9 cellular contexts compared by ENCODE assay signal in the genomic region with DNA sequence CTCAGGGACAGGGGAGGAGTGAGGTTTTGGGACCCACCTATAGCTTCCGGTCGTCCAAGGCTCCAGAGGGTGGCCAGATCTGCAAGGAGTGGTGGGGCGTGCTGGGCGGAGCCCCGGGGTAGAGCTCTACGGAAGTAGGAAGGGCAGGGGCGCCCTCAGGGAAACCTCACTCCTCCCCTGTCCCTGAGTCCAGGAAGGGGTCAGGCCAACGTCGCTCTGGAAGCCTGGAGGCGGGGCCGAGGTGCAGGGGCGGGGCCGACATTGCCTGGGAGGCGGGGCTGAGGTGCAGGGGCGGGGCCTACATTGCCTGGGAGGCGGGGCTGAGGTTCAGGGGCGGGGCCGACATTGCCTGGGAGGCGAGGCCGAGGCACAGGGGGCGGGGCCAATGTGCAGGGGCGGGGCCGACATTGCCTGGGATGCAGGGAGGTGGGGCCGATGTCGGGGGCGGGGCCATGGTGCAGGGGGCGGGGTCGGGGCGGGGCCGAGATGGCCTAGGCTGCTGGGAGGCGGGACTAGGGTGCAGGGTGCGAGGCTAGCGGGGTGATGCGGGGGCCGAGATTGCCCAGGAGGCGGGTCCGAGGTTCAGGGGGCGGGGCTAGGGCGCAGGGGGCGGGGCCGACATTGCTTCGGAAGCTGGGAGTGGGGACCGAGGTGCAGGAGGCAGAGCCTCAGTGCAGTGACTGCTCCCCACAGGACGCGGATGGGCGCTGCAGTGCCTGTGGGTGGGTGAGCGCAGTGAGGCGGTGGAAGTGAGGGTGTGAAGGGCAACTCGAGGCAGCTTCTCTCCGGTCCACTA. TPM values are rescaled to one million over a fixed set of nuclear protein-coding genes. Genes with fewer than 3 reads are reported as not detected.
DNase-seq lines count a peak whose midpoint lies in the region; TF ChIP-seq lines count a peak whose summit lies in the region.
"Had no signal": no experiment of that assay in that cellular context is flagged by ENCODE, and none has a peak within 500 bp of the region (broad histone marks: within the 10 kb centered on the region; RNA-seq: fewer than 3 reads in every experiment).

No MANE protein-coding gene starts in this region.

- peaks cover 20% of the 10 kb centered on the region for H3K9me3 Mint-ChIP-seq in nephron progenitor cell

- peak overlapping the region in 1 of 3 donors; percentile 20 for H3K27ac ChIP-seq in thyroid gland
- H3K27ac ChIP-seq: KMS-11 had no signal

- H3K36me3 Mint-ChIP-seq in nephron progenitor cell (ENCODE audit: low read depth) = no peaks in the 10 kb centered on the region

- H3K4me3 Mint-ChIP-seq in nephron progenitor cell = peak overlapping the region; percentile 57

- no peaks in the 10 kb centered on the region for H3K36me3 ChIP-seq in thyroid gland

- TF ChIP-seq CTCF in epithelial cell of esophagus (IDR thresholded peaks at IDR 0.05; ENCODE audit: insufficient read depth, low read depth, low read length, missing control alignments) (no peak), nephron progenitor cell (IDR thresholded peaks at IDR 0.05) (no peak), thyroid gland (IDR thresholded peaks at IDR 0.05) (peak in 2 of 6 experiments; percentile 4 to 14)

- H3K4me3 ChIP-seq in epithelial cell of esophagus (ENCODE audit: low read length) (no peak overlapping the region), thyroid gland (replicated peaks in 1 of 3) (no peak overlapping the region)

- TF ChIP-seq POLR2A in thyroid gland (IDR thresholded peaks at IDR 0.05) = peak in 1 of 2 donors; percentile 65

- 9 to 10% methylated on average over 20 to 24 of the region's 50 CpGs for WGBS in thyroid gland, 2 donors

- peaks cover 34% of the 10 kb centered on the region for H3K27me3 Mint-ChIP-seq in nephron progenitor cell (ENCODE audit: low read depth, poor library complexity)

- intact Hi-C loops in thyroid gland (cut with DNase I) = no loop called here

- DNase-seq in GM03348 (ENCODE audit: low spot score) (peak; percentile 71), NCI-H69 (lab: John Stamatoyannopoulos, UW) (peak; percentile 80), epithelial cell of esophagus (ENCODE audit: low read depth) (peak; percentile 57), nephron progenitor cell (peak; percentile 95), thyroid gland (peak; percentile 66), occipital lobe (lab: John Stamatoyannopoulos, UW) (no peak), NCI-H2029 (lab: John Stamatoyannopoulos, UW) (no peak)
- peak in 2 of 3 experiments; percentile 25 to 68 for DNase-seq in activated CD8-positive, alpha-beta memory T cell treated with anti-CD3 and anti-CD28 coated beads for 48 hours (ENCODE audit: low read depth in 2 of 3, low spot score in 2 of 3)

- H3K4me1 ChIP-seq in thyroid gland = peaks cover 4 to 30% of the 10 kb centered on the region in 2 donors

- H3K27me3 ChIP-seq in thyroid gland = no peaks in the 10 kb centered on the region

- H3K27ac Mint-ChIP-seq in nephron progenitor cell = no peak overlapping the region

- H3K9me3 ChIP-seq in thyroid gland = no peaks in the 10 kb centered on the region

- peaks cover 7% of the 10 kb centered on the region for H3K4me1 Mint-ChIP-seq in nephron progenitor cell

RNA-seq across cellular contexts. Expression of a gene that starts 4.9 kb away (rescaled TPM):
- total RNA-seq in thyroid gland = 10 to 100 TPM; 18.9 to 45.5 (median 27.7) TPM
- 95.9 TPM for total RNA-seq in occipital lobe

RNA-seq across cellular contexts. Expression of a gene that starts 8.6 kb away (rescaled TPM):
- not detected for total RNA-seq in thyroid gland
- total RNA-seq in occipital lobe = not detected

RNA-seq across cellular contexts. Expression of a gene that starts 27.7 kb away (rescaled TPM):
- total RNA-seq in thyroid gland = 10 to 100 TPM; 16.2 to 73.4 (median 62.9) TPM
- 3.3 TPM for total RNA-seq in occipital lobe

RNA-seq across cellular contexts. Expression of a gene that starts 40.8 kb away (rescaled TPM):
- 10 to 100 TPM; 41.4 to 55.5 (median 53.5) TPM for total RNA-seq in thyroid gland
- 10.8 TPM for total RNA-seq in occipital lobe

RNA-seq across cellular contexts. Expression of a gene that starts 47.1 kb away (rescaled TPM):
- under 1 TPM in 2 of 4 donors, not detected in 2; 0.63 to 0.68 TPM for total RNA-seq in thyroid gland
- total RNA-seq in occipital lobe = not detected

Comparison
In these comparisons a context has a peak if more than half of its experiments do, and no peak if none do; other contexts are left out.
1. DNase-seq: peak in GM03348 (single experiment), NCI-H69 (single experiment), activated CD8-positive, alpha-beta memory T cell treated with anti-CD3 and anti-CD28 coated beads for 48 hours (2 of 3), epithelial cell of esophagus (single experiment), nephron progenitor cell (single experiment) and thyroid gland (2 of 2); none in occipital lobe (single experiment) and NCI-H2029 (single experiment).